In the genomic region with DNA sequence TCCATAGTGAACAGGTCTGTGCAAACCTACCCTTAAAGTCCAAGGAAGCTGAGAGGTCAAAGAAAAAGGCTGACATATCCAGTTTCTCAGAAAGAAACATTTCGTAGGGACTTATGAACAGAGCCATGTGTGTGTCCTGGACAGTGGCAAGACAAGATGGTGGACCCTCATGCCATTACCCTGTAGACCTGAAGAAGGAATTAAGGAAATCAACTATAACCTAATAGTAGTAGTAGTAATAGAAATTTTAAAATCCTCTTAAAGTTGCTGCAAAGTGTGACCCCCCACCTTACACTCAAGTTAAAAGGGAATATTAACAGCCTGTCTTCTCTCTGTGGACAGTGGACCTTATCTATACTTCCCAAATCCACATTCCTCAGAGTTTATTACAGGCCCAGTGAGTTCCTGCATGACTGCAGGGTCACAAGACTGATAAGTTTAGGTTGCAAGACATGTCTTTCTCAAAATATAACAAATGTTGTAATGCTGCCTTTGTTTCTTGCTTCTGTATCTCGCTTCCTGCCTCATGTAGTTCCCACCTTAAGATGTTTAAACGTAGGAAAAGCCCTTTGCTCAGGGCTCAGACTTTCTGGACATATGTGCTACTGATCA, we compare ENCODE assay signal across 1 cellular context.
TF ChIP-seq lines count a peak whose summit lies in the region.

No MANE protein-coding gene starts in this region.

TF ChIP-seq in K562, 482 proteins besides CTCF, POLR2A, EP300 and RAD21 (continued from another document and continues in another):
- TF ChIP-seq ELK3 (CRISPR knock-in tag; IDR thresholded peaks at IDR 0.05), result no peak
- TF ChIP-seq ZNF175 (CRISPR knock-in tag; IDR thresholded peaks at IDR 0.05; ENCODE audit: low read depth), result peak; percentile 90
- TF ChIP-seq, protein P1, sequence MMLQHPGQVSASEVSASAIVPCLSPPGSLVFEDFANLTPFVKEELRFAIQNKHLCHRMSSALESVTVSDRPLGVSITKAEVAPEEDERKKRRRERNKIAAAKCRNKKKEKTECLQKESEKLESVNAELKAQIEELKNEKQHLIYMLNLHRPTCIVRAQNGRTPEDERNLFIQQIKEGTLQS (IDR thresholded peaks at IDR 0.05), result no peak
- TF ChIP-seq, protein P1 (CRISPR knock-in tag; conservative IDR thresholded peaks at IDR 0.05), result no peak
- TF ChIP-seq FOXJ3 (CRISPR knock-in tag; IDR thresholded peaks at IDR 0.05), result no peak
- TF ChIP-seq, protein P2, sequence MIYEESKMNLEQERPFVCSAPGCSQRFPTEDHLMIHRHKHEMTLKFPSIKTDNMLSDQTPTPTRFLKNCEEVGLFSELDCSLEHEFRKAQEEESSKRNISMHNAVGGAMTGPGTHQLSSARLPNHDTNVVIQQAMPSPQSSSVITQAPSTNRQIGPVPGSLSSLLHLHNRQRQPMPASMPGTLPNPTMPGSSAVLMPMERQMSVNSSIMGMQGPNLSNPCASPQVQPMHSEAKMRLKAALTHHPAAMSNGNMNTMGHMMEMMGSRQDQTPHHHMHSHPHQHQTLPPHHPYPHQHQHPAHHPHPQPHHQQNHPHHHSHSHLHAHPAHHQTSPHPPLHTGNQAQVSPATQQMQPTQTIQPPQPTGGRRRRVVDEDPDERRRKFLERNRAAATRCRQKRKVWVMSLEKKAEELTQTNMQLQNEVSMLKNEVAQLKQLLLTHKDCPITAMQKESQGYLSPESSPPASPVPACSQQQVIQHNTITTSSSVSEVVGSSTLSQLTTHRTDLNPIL (CRISPR knock-in tag; IDR thresholded peaks at IDR 0.05), result no peak
- no peak for TF ChIP-seq ZNF512 (tag; IDR thresholded peaks at IDR 0.05)
- no peak for TF ChIP-seq NEUROD1 (IDR thresholded peaks at IDR 0.05; ENCODE audit: borderline replicate concordance, low read depth, low read length, partially characterized antibody)
- TF ChIP-seq PRMT5 (CRISPR knock-in tag; IDR thresholded peaks at IDR 0.05), result no peak
- TF ChIP-seq ZNF589 (CRISPR knock-in tag; IDR thresholded peaks at IDR 0.05; ENCODE audit: low read depth), result no peak; the same call in 1 of the 2 replicates
- no peak for TF ChIP-seq NR2F6 (CRISPR knock-in tag; IDR thresholded peaks at IDR 0.05)
- no peak for TF ChIP-seq ELF2 (CRISPR knock-in tag; IDR thresholded peaks at IDR 0.05)
- no peak for TF ChIP-seq OTX1 (CRISPR knock-in tag; IDR thresholded peaks at IDR 0.05)
- TF ChIP-seq CEBPG (CRISPR knock-in tag; IDR thresholded peaks at IDR 0.05), result no peak
- no peak for TF ChIP-seq CEBPG (tag; conservative IDR thresholded peaks at IDR 0.05 in 1 of 2, IDR thresholded peaks at IDR 0.05 in 1 of 2)
- no peak for TF ChIP-seq ZBTB11 (CRISPR knock-in tag; IDR thresholded peaks at IDR 0.05)
- no peak for TF ChIP-seq PHB2 (IDR thresholded peaks at IDR 0.05; ENCODE audit: low read depth)
- peak in 1 of 2 experiments; percentile 70; a peak in 1 of 4 replicates for TF ChIP-seq TRIM24 (IDR thresholded peaks at IDR 0.05)
- 0 out of 4 replicates have a peak, but pooled peaks of 1 of the 2 experiments have one; percentile 13 for TF ChIP-seq MAZ (CRISPR knock-in tag; conservative IDR thresholded peaks at IDR 0.05 in 1 of 2, IDR thresholded peaks at IDR 0.05 in 1 of 2)
- TF ChIP-seq, protein P3, sequence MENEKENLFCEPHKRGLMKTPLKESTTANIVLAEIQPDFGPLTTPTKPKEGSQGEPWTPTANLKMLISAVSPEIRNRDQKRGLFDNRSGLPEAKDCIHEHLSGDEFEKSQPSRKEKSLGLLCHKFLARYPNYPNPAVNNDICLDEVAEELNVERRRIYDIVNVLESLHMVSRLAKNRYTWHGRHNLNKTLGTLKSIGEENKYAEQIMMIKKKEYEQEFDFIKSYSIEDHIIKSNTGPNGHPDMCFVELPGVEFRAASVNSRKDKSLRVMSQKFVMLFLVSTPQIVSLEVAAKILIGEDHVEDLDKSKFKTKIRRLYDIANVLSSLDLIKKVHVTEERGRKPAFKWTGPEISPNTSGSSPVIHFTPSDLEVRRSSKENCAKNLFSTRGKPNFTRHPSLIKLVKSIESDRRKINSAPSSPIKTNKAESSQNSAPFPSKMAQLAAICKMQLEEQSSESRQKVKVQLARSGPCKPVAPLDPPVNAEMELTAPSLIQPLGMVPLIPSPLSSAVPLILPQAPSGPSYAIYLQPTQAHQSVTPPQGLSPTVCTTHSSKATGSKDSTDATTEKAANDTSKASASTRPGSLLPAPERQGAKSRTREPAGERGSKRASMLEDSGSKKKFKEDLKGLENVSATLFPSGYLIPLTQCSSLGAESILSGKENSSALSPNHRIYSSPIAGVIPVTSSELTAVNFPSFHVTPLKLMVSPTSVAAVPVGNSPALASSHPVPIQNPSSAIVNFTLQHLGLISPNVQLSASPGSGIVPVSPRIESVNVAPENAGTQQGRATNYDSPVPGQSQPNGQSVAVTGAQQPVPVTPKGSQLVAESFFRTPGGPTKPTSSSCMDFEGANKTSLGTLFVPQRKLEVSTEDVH (IDR thresholded peaks at IDR 0.05; ENCODE audit: low read depth, partially characterized antibody), result no peak
- no peak for TF ChIP-seq PKNOX1 (IDR thresholded peaks at IDR 0.05)
- TF ChIP-seq JUND (IDR thresholded peaks at IDR 0.05; ENCODE audit: borderline replicate concordance, low read depth, low read length), result peak; percentile 38; the same call in 1 of the 2 replicates
- no peak for TF ChIP-seq JUND (tag; IDR thresholded peaks at IDR 0.05; ENCODE audit: borderline replicate concordance, low read depth, low read length)
- TF ChIP-seq, protein P4, sequence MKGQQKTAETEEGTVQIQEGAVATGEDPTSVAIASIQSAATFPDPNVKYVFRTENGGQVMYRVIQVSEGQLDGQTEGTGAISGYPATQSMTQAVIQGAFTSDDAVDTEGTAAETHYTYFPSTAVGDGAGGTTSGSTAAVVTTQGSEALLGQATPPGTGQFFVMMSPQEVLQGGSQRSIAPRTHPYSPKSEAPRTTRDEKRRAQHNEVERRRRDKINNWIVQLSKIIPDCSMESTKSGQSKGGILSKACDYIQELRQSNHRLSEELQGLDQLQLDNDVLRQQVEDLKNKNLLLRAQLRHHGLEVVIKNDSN (CRISPR knock-in tag; IDR thresholded peaks at IDR 0.05), result no peak
- TF ChIP-seq FOXM1 (IDR thresholded peaks at IDR 0.05; ENCODE audit: low read depth), result no peak
- TF ChIP-seq FOXM1 (CRISPR knock-in tag; IDR thresholded peaks at IDR 0.05; ENCODE audit: low read depth), result no peak
- TF ChIP-seq ZC3H4 (CRISPR knock-in tag; IDR thresholded peaks at IDR 0.05; ENCODE audit: borderline replicate concordance), result no peak
- TF ChIP-seq, protein P5, sequence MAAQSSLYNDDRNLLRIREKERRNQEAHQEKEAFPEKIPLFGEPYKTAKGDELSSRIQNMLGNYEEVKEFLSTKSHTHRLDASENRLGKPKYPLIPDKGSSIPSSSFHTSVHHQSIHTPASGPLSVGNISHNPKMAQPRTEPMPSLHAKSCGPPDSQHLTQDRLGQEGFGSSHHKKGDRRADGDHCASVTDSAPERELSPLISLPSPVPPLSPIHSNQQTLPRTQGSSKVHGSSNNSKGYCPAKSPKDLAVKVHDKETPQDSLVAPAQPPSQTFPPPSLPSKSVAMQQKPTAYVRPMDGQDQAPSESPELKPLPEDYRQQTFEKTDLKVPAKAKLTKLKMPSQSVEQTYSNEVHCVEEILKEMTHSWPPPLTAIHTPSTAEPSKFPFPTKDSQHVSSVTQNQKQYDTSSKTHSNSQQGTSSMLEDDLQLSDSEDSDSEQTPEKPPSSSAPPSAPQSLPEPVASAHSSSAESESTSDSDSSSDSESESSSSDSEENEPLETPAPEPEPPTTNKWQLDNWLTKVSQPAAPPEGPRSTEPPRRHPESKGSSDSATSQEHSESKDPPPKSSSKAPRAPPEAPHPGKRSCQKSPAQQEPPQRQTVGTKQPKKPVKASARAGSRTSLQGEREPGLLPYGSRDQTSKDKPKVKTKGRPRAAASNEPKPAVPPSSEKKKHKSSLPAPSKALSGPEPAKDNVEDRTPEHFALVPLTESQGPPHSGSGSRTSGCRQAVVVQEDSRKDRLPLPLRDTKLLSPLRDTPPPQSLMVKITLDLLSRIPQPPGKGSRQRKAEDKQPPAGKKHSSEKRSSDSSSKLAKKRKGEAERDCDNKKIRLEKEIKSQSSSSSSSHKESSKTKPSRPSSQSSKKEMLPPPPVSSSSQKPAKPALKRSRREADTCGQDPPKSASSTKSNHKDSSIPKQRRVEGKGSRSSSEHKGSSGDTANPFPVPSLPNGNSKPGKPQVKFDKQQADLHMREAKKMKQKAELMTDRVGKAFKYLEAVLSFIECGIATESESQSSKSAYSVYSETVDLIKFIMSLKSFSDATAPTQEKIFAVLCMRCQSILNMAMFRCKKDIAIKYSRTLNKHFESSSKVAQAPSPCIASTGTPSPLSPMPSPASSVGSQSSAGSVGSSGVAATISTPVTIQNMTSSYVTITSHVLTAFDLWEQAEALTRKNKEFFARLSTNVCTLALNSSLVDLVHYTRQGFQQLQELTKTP (IDR thresholded peaks at IDR 0.05; ENCODE audit: low read depth in 1 of 2, partially characterized antibody in 2 of 2), result no peak
- TF ChIP-seq NCOR1 (IDR thresholded peaks at IDR 0.05), result peak; percentile 49; the same call in 1 of the 2 replicates
- no peak for TF ChIP-seq HOMEZ (CRISPR knock-in tag; IDR thresholded peaks at IDR 0.05)
- TF ChIP-seq CBX1 (IDR thresholded peaks at IDR 0.05; ENCODE audit: low read depth), result no peak
- no peak for TF ChIP-seq EZH2 (IDR thresholded peaks at IDR 0.05; ENCODE audit: borderline replicate concordance, low read depth, low read length)
- TF ChIP-seq SMAD3 (CRISPR knock-in tag; conservative IDR thresholded peaks at IDR 0.05), result peak; percentile 51; the same call in 1 of the 2 replicates
- TF ChIP-seq, protein P6, sequence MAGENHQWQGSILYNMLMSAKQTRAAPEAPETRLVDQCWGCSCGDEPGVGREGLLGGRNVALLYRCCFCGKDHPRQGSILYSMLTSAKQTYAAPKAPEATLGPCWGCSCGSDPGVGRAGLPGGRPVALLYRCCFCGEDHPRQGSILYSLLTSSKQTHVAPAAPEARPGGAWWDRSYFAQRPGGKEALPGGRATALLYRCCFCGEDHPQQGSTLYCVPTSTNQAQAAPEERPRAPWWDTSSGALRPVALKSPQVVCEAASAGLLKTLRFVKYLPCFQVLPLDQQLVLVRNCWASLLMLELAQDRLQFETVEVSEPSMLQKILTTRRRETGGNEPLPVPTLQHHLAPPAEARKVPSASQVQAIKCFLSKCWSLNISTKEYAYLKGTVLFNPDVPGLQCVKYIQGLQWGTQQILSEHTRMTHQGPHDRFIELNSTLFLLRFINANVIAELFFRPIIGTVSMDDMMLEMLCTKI (IDR thresholded peaks at IDR 0.05; ENCODE audit: partially characterized antibody), result no peak
- TF ChIP-seq GABPB1 (CRISPR knock-in tag; IDR thresholded peaks at IDR 0.05), result no peak
